Comparison of ENCODE assay signal across 8 cellular contexts in the genomic region with DNA sequence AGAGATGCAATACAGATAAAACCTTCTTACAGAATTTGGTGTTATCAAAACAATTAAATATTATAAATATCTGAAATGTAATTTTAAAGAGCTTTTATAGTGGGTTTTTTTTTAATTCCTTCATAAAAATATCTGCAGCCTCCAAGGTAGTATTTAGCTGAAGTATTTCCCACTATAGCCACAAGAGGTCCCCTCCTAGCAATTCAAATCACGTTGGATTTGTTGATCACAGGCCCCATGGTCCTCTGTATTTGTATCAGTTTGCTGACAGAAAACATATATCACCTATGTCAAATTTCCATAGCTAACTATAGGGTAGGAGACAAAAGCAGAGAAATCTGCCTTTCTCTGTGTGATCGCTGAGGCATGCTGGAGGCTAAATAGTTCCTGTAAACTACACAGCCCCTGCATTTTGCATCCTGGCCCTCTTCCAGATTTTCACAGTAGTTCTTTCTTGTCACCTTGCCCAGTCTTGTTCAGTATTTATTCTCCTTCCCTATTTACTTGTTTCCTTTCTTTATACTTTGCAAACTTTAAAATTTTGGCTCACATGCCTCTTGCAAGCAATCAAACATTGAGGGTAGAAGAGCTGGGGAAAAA. TPM values are rescaled to one million over a fixed set of nuclear protein-coding genes. Genes with fewer than 3 reads are reported as not detected.
DNase-seq lines count a peak whose midpoint lies in the region; ATAC-seq, FAIRE-seq and TF ChIP-seq lines count a peak whose summit lies in the region.

No MANE protein-coding gene starts in this region.

- CTCF ChIA-PET in activated naive CD4-positive, alpha-beta T cell treated with anti-CD3 and anti-CD28 coated beads, Interleukin-2, amount 10 ng/mL, durations not matched to agents 7 days and 5 days (lab: Charles Lee) = interaction anchor here (0.6 to 4.8 kb wide), 19 partner anchors 10 to 458 kb away, joined by 3 to 195 read pairs (median 4); no protein-coding TSS in a partner anchor
- CTCF ChIA-PET in RWPE1 (lab: Yijun Ruan, JAX) = interaction anchor here (0.5 to 6.0 kb wide), 18 partner anchors 9 to 1304 kb away, joined by 3 to 92 read pairs (median 4); no protein-coding TSS in a partner anchor

- H3K4me3 Mint-ChIP-seq in activated naive CD4-positive, alpha-beta T cell treated with anti-CD3 and anti-CD28 coated beads, Interleukin-2, amount 10 ng/mL, durations not matched to agents 7 days and 5 days = no peak overlapping the region
- no peak overlapping the region for H3K4me3 Mint-ChIP-seq in endodermal cell

- peaks cover 2% of the 10 kb centered on the region for H3K9me3 Mint-ChIP-seq in activated naive CD4-positive, alpha-beta T cell treated with anti-CD3 and anti-CD28 coated beads, Interleukin-2, amount 10 ng/mL, durations not matched to agents 7 days and 5 days
- H3K9me3 Mint-ChIP-seq in endodermal cell = peaks cover 25% of the 10 kb centered on the region

- peak; percentile 91 for ATAC-seq in GM21447 (IDR thresholded peaks at IDR 0.05; ENCODE audit: unreplicated experiment)

- peaks cover 12% of the 10 kb centered on the region for H3K4me1 Mint-ChIP-seq in activated naive CD4-positive, alpha-beta T cell treated with anti-CD3 and anti-CD28 coated beads, Interleukin-2, amount 10 ng/mL, durations not matched to agents 7 days and 5 days
- H3K4me1 Mint-ChIP-seq in endodermal cell = peaks cover 16% of the 10 kb centered on the region

- H3K27me3 Mint-ChIP-seq in activated naive CD4-positive, alpha-beta T cell treated with anti-CD3 and anti-CD28 coated beads, Interleukin-2, amount 10 ng/mL, durations not matched to agents 7 days and 5 days = peaks cover 23% of the 10 kb centered on the region
- peaks cover 1% of the 10 kb centered on the region for H3K27me3 Mint-ChIP-seq in endodermal cell (ENCODE audit: insufficient read depth)

- H3K4me1 ChIP-seq in endodermal cell (ENCODE audit: control insufficient read depth, insufficient read depth, low read length) = no peaks in the 10 kb centered on the region

- POLR2A ChIA-PET in RWPE1 (lab: Yijun Ruan, JAX; ENCODE audit: low non-redundant PET) = no interaction called here

- FAIRE-seq in HTR-8/SVneo (lab: Jason Lieb, UNC) = no peak

- no peaks in the 10 kb centered on the region for H3K36me3 ChIP-seq in endodermal cell (ENCODE audit: control insufficient read depth, insufficient read depth, low read length)

- H3K9ac ChIP-seq in endodermal cell (ENCODE audit: extremely low read depth, low read length, poor library complexity, severe bottlenecking) = no peak overlapping the region

- no peak overlapping the region for H3K27ac Mint-ChIP-seq in activated naive CD4-positive, alpha-beta T cell treated with anti-CD3 and anti-CD28 coated beads, Interleukin-2, amount 10 ng/mL, durations not matched to agents 7 days and 5 days
- no peak overlapping the region for H3K27ac Mint-ChIP-seq in endodermal cell

- H3K27ac ChIP-seq in RWPE1 (no peak overlapping the region), endodermal cell (ENCODE audit: low read depth, low read length) (no peak overlapping the region)

- peak; percentile 34 for DNase-seq in activated naive CD4-positive, alpha-beta T cell treated with anti-CD3 and anti-CD28 coated beads, Interleukin-2, amount 10 ng/mL, durations not matched to agents 7 days and 5 days
- DNase-seq in activated naive CD4-positive, alpha-beta T cell (lab: John Stamatoyannopoulos, UW) = no peak
- peak; percentile 50 for DNase-seq in HTR-8/SVneo (ENCODE audit: insufficient read length, low spot score)
- DNase-seq in RWPE1 (ENCODE audit: low spot score) = peak; percentile 59
- DNase-seq in endodermal cell = no peak
- peak; percentile 68 for DNase-seq in midbrain (lab: John Stamatoyannopoulos, UW)
- DNase-seq in activated CD4-positive, CD25-positive, alpha-beta regulatory T cell treated with anti-CD3 and anti-CD28 coated beads, Interleukin-2, amount 50 U/mL, for 72 hours = no peak

- H3K4me3 ChIP-seq in endodermal cell (ENCODE audit: low read length) = no peak overlapping the region

- H3K36me3 Mint-ChIP-seq in activated naive CD4-positive, alpha-beta T cell treated with anti-CD3 and anti-CD28 coated beads, Interleukin-2, amount 10 ng/mL, durations not matched to agents 7 days and 5 days = peaks cover 1% of the 10 kb centered on the region
- H3K36me3 Mint-ChIP-seq in endodermal cell (ENCODE audit: low read depth) = no peaks in the 10 kb centered on the region

- peaks cover 5% of the 10 kb centered on the region for H3K9me3 ChIP-seq in endodermal cell (ENCODE audit: control insufficient read depth, low read length)

- peak; percentile 64 for TF ChIP-seq CTCF in RWPE1 (conservative IDR thresholded peaks at IDR 0.05; ENCODE audit: low read depth)
- TF ChIP-seq CTCF in endodermal cell (conservative IDR thresholded peaks at IDR 0.05) = peak; percentile 80

- no peaks in the 10 kb centered on the region for H3K27me3 ChIP-seq in endodermal cell (ENCODE audit: control insufficient read depth, insufficient read depth, low read length, poor library complexity, severe bottlenecking)

- WGBS in endodermal cell (ENCODE audit: insufficient coverage in 1 of 2, insufficient read length in 1 of 2), 2 experiments = 33 to 78% methylated on average over 1 to 2 of the region's 2 CpGs

RNA-seq across cellular contexts. Expression of gene CTNNA3, which starts 1.8 kb away (rescaled TPM):
- total RNA-seq in endodermal cell = 1 to 10 TPM; 3.2 to 7.2 TPM
- 1.7 TPM for polyA plus RNA-seq in endodermal cell (2013, experiment 1 of 2)
- polyA plus RNA-seq in endodermal cell (2013, experiment 2 of 2) = 1.0 TPM

Comparison
In these comparisons a context has a peak if more than half of its experiments do, and no peak if none do; other contexts are left out.
1. DNase-seq: peak in activated naive CD4-positive, alpha-beta T cell treated with anti-CD3 and anti-CD28 coated beads, Interleukin-2, amount 10 ng/mL, durations not matched to agents 7 days and 5 days (single experiment), HTR-8/SVneo (single experiment), RWPE1 (single experiment) and midbrain (single experiment); none in activated naive CD4-positive, alpha-beta T cell (0 of 4), endodermal cell (single experiment) and activated CD4-positive, CD25-positive, alpha-beta regulatory T cell treated with anti-CD3 and anti-CD28 coated beads, Interleukin-2, amount 50 U/mL, for 72 hours (single experiment).